8 cellular contexts compared by ENCODE assay signal in the genomic region with DNA sequence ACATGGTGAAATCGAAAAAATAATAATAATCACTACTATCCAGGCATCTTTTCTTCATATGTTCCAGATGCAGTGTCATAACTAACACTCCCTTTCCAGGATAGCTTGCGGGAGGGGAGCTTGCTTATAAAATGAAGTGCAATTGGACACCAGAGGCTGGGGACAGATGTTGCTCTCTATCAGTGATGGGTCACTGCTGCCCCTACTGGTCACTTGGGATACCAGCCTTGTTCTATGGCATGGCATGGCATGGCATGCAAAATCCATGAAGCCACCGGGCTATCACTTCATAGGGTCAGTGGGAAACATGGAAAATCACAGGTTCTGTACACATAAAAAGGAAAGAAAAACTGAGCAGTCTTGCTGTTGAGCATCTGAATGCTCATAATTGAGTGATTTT.
DNase-seq lines count a peak whose midpoint lies in the region; ATAC-seq and TF ChIP-seq lines count a peak whose summit lies in the region.

No MANE protein-coding gene starts in this region.

- H3K9me3 Mint-ChIP-seq in activated T-cell treated with anti-CD3 and anti-CD28 coated beads, Interleukin-2, amount 50 U/mL, for 24 hours, result no peaks in the 10 kb centered on the region
- peaks cover 35 to 42% of the 10 kb centered on the region in 2 experiments for H3K9me3 Mint-ChIP-seq in H9
- peaks cover 18% of the 10 kb centered on the region for H3K9me3 Mint-ChIP-seq in osteocyte (ENCODE audit: unreplicated experiment)
- no peaks in the 10 kb centered on the region for H3K9me3 Mint-ChIP-seq in stimulated activated memory B cell treated with anti-CD40 and anti-IgM and Interleukin-4, amounts not matched to agents 10 μg/mL and 1 μg/mL and 100 μg/mL, for 72 hours

- no peak overlapping the region for H2BK5ac ChIP-seq in H9 (ENCODE audit: insufficient read length, low read length)

- no peaks in the 10 kb centered on the region for H3K79me2 ChIP-seq in H9 (ENCODE audit: insufficient read depth, low read length)

- H3K27me3 ChIP-seq in H9 (ENCODE audit: insufficient read depth, low read length), result no peaks in the 10 kb centered on the region
- no peaks in the 10 kb centered on the region for H3K27me3 ChIP-seq in NT2/D1 (ENCODE audit: insufficient read depth, insufficient read length)

- H3K4ac ChIP-seq in H9 (ENCODE audit: low read depth, low read length), result no peak overlapping the region

- H3K4me1 ChIP-seq in H9 (ENCODE audit: insufficient read depth, low read length), result no peaks in the 10 kb centered on the region
- H3K4me1 ChIP-seq in NT2/D1 (ENCODE audit: insufficient read depth, insufficient read length), result no peaks in the 10 kb centered on the region

- H3K36me3 ChIP-seq in NT2/D1 (ENCODE audit: insufficient read depth, insufficient read length, low read length), result no peaks in the 10 kb centered on the region

- no peak overlapping the region for H4K5ac ChIP-seq in H9 (ENCODE audit: insufficient read length, low read depth, low read length)

- no peaks in the 10 kb centered on the region for H3K79me1 ChIP-seq in H9 (ENCODE audit: insufficient read depth, low read depth, low read length, poor library complexity, severe bottlenecking)

- no CpG with 5 or more reads among the region's 3 CpGs for WGBS in H9 (ENCODE audit: extremely low coverage, insufficient read length, low lambda C conversion rate)

- H3K27ac Mint-ChIP-seq in activated T-cell treated with anti-CD3 and anti-CD28 coated beads, Interleukin-2, amount 50 U/mL, for 24 hours, result no peak overlapping the region
- H3K27ac Mint-ChIP-seq in H9, result no peak overlapping the region
- no peak overlapping the region for H3K27ac Mint-ChIP-seq in osteocyte (ENCODE audit: unreplicated experiment)
- H3K27ac Mint-ChIP-seq in stimulated activated memory B cell treated with anti-CD40 and anti-IgM and Interleukin-4, amounts not matched to agents 10 μg/mL and 1 μg/mL and 100 μg/mL, for 72 hours, result no peak overlapping the region

- H3K9ac ChIP-seq in H9 (ENCODE audit: extremely low read depth, insufficient read length, low read length) (no peak overlapping the region), NT2/D1 (ENCODE audit: insufficient read length, low read depth) (no peak overlapping the region)

- H2BK12ac ChIP-seq in H9 (ENCODE audit: insufficient read length, low read depth, low read length), result no peak overlapping the region

- H3K23me2 ChIP-seq in H9 (ENCODE audit: insufficient read length, low read depth, low read length, poor library complexity, severe bottlenecking), result no peaks in the 10 kb centered on the region

- H2BK20ac ChIP-seq in H9 (ENCODE audit: low read depth, low read length, poor library complexity, severe bottlenecking), result no peak overlapping the region

- peak; percentile 71 for TF ChIP-seq CTCF in H9 (conservative IDR thresholded peaks at IDR 0.05)
- TF ChIP-seq CTCF in cardiac fibroblast (IDR thresholded peaks at IDR 0.05; ENCODE audit: low read depth, low read length), result peak; percentile 43
- TF ChIP-seq CTCF in osteocyte (IDR thresholded peaks at IDR 0.05), result peak; percentile 48

- H3K4me1 Mint-ChIP-seq in activated T-cell treated with anti-CD3 and anti-CD28 coated beads, Interleukin-2, amount 50 U/mL, for 24 hours (ENCODE audit: low read depth), result no peaks in the 10 kb centered on the region
- H3K4me1 Mint-ChIP-seq in H9 (no peaks in the 10 kb centered on the region), osteocyte (ENCODE audit: unreplicated experiment) (no peaks in the 10 kb centered on the region)
- H3K4me1 Mint-ChIP-seq in stimulated activated memory B cell treated with anti-CD40 and anti-IgM and Interleukin-4, amounts not matched to agents 10 μg/mL and 1 μg/mL and 100 μg/mL, for 72 hours, result no peaks in the 10 kb centered on the region

- no peaks in the 10 kb centered on the region for H4K20me1 ChIP-seq in H9 (ENCODE audit: control insufficient read depth, insufficient read depth, insufficient read length)

- no peak overlapping the region for H3K14ac ChIP-seq in H9 (ENCODE audit: insufficient read depth, low read length)

- TF ChIP-seq POLR2A in GM18505 (IDR thresholded peaks at IDR 0.05; ENCODE audit: borderline replicate concordance, extremely low read depth, insufficient read depth, insufficient read length), result no peak

- H3K4me3 Mint-ChIP-seq in activated T-cell treated with anti-CD3 and anti-CD28 coated beads, Interleukin-2, amount 50 U/mL, for 24 hours, result no peak overlapping the region
- H3K4me3 Mint-ChIP-seq in H9 (no peak overlapping the region), osteocyte (ENCODE audit: unreplicated experiment) (no peak overlapping the region)
- no peak overlapping the region for H3K4me3 Mint-ChIP-seq in stimulated activated memory B cell treated with anti-CD40 and anti-IgM and Interleukin-4, amounts not matched to agents 10 μg/mL and 1 μg/mL and 100 μg/mL, for 72 hours

- no peak overlapping the region for H3K4me3 ChIP-seq in NT2/D1 (ENCODE audit: insufficient read length, low read depth)
- no peak overlapping the region for H3K4me3 ChIP-seq in cardiac fibroblast (replicated peaks in 1 of 2; ENCODE audit: low read depth in 2 of 2, low read length in 2 of 2)

- H3K9me3 ChIP-seq in H9 (ENCODE audit: control insufficient read depth, low read depth, low read length), result no peaks in the 10 kb centered on the region
- no peaks in the 10 kb centered on the region for H3K9me3 ChIP-seq in NT2/D1 (ENCODE audit: insufficient read depth, low read length)

- no peak overlapping the region for H3T11ph ChIP-seq in H9 (ENCODE audit: low read length)

- no peak overlapping the region for H3K18ac ChIP-seq in H9 (ENCODE audit: insufficient read length, low read depth, low read length)

- no peak overlapping the region for H2BK120ac ChIP-seq in H9 (ENCODE audit: low read depth, low read length, poor library complexity, severe bottlenecking)

- peak; percentile 32 for DNase-seq in activated T-cell treated with anti-CD3 and anti-CD28 coated beads, Interleukin-2, amount 50 U/mL, for 24 hours
- DNase-seq in activated T-cell treated with anti-CD3 and anti-CD28 coated beads, Interleukin-2, amount 50 U/mL, for 1 hour, result no peak
- DNase-seq in H9 (peak; percentile 47), NT2/D1 (ENCODE audit: low read depth, low spot score) (peak; percentile 40), cardiac fibroblast (ENCODE audit: low read depth in 2 of 2) (peak; percentile 8 to 25), osteocyte (ENCODE audit: extremely low spot score, unreplicated experiment) (no peak)

- no peak overlapping the region for H4K8ac ChIP-seq in H9 (replicated peaks; ENCODE audit: insufficient read length, low read depth, low read length)

- H2AFZ ChIP-seq in H9 (ENCODE audit: low read length), result no peak overlapping the region

- H2AK5ac ChIP-seq in H9 (ENCODE audit: insufficient read length, low read length), result no peak overlapping the region

- peaks cover 6% of the 10 kb centered on the region for H3K27me3 Mint-ChIP-seq in activated T-cell treated with anti-CD3 and anti-CD28 coated beads, Interleukin-2, amount 50 U/mL, for 24 hours
- H3K27me3 Mint-ChIP-seq in H9 (ENCODE audit: low read depth), result no peaks in the 10 kb centered on the region
- H3K27me3 Mint-ChIP-seq in osteocyte (ENCODE audit: unreplicated experiment), result no peaks in the 10 kb centered on the region
- H3K27me3 Mint-ChIP-seq in stimulated activated memory B cell treated with anti-CD40 and anti-IgM and Interleukin-4, amounts not matched to agents 10 μg/mL and 1 μg/mL and 100 μg/mL, for 72 hours, result no peaks in the 10 kb centered on the region

- H3K23ac ChIP-seq in H9 (ENCODE audit: insufficient read length, low read depth, low read length), result no peak overlapping the region

- no peak overlapping the region for H3K56ac ChIP-seq in H9 (ENCODE audit: insufficient read length, low read depth, low read length)

- no peak overlapping the region for H4K91ac ChIP-seq in H9 (ENCODE audit: insufficient read length, low read depth, low read length)

- no peak overlapping the region for H3K27ac ChIP-seq in H9 (ENCODE audit: insufficient read length, low read depth, low read length)

- H3K4me2 ChIP-seq in H9 (ENCODE audit: insufficient read depth, insufficient read length, low read length), result no peak overlapping the region

- no peak overlapping the region for H2BK15ac ChIP-seq in H9 (ENCODE audit: low read depth, low read length)

- H3K36me3 Mint-ChIP-seq in activated T-cell treated with anti-CD3 and anti-CD28 coated beads, Interleukin-2, amount 50 U/mL, for 24 hours (ENCODE audit: low read depth), result no peaks in the 10 kb centered on the region
- no peaks in the 10 kb centered on the region for H3K36me3 Mint-ChIP-seq in H9 (ENCODE audit: insufficient read depth in 1 of 3, low read depth in 3 of 3)
- no peaks in the 10 kb centered on the region for H3K36me3 Mint-ChIP-seq in osteocyte (ENCODE audit: unreplicated experiment)
- no peaks in the 10 kb centered on the region for H3K36me3 Mint-ChIP-seq in stimulated activated memory B cell treated with anti-CD40 and anti-IgM and Interleukin-4, amounts not matched to agents 10 μg/mL and 1 μg/mL and 100 μg/mL, for 72 hours

- ATAC-seq in stimulated activated memory B cell treated with anti-CD40 and anti-IgM and Interleukin-4, amounts not matched to agents 10 μg/mL and 1 μg/mL and 100 μg/mL, for 72 hours, result no peak
- no peak for ATAC-seq in GM18505 (IDR thresholded peaks at IDR 0.05; ENCODE audit: unreplicated experiment)

Comparison
In these comparisons a context has a peak if more than half of its experiments do, and no peak if none do; other contexts are left out.
1. DNase-seq: peak in activated T-cell treated with anti-CD3 and anti-CD28 coated beads, Interleukin-2, amount 50 U/mL, for 24 hours (single experiment), H9 (single experiment), NT2/D1 (single experiment) and cardiac fibroblast (2 of 2); none in activated T-cell treated with anti-CD3 and anti-CD28 coated beads, Interleukin-2, amount 50 U/mL, for 1 hour (single experiment) and osteocyte (single experiment).
2. Peak in every context shown above with its lines, with median percentiles within 50 percentile points of each other: CTCF ChIP-seq.